11 cellular contexts compared by ENCODE assay signal in genomic region chrX:39688219-39688575, GRCh38.
A peak's percentile ranks its signal among the peaks of the same experiment; 100 is the strongest.
DNase-seq lines count a peak whose midpoint lies in the region; ATAC-seq, FAIRE-seq and TF ChIP-seq lines count a peak whose summit lies in the region.
"Had no signal": no experiment of that assay in that cellular context is flagged by ENCODE, and none has a peak within 500 bp of the region (broad histone marks: within the 10 kb centered on the region; RNA-seq: fewer than 3 reads in every experiment).

No MANE protein-coding gene starts in this region.

- ATAC-seq in pancreas, result no peak

- POLR2A ChIA-PET in BJ (lab: Charles Lee), result no interaction called here

- H3K9me3 ChIP-seq in pancreas, result no peaks in the 10 kb centered on the region
- H3K9me3 ChIP-seq: neutrophil had no signal

- DNase-seq in BJ (ENCODE audit: low read depth), result no peak
- DNase-seq in LNCaP clone FGC (ENCODE audit: low read depth), result no peak
- DNase-seq in epithelial cell of esophagus (ENCODE audit: low read depth), result no peak
- no peak for DNase-seq in progenitor cell of endocrine pancreas (ENCODE audit: low spot score, unreplicated experiment)
- no peak for DNase-seq in NCI-H2081 (lab: John Stamatoyannopoulos, UW)
- DNase-seq in hypothalamus (lab: John Stamatoyannopoulos, UW), result no peak
- no peak for DNase-seq in pancreas
- DNase-seq in NCI-H2171 (lab: John Stamatoyannopoulos, UW), result no peak
- DNase-seq: GDM1 had no signal

- no peak overlapping the region for H3K27ac ChIP-seq in pancreas
- H3K27ac ChIP-seq: neutrophil had no signal

- H3K4me3 ChIP-seq in BJ (ENCODE audit: low read depth, low read length) (peak overlapping the region; percentile 41), LNCaP clone FGC (ENCODE audit: low read depth, low read length) (peak overlapping the region; percentile 45), epithelial cell of esophagus (ENCODE audit: low read length) (peak overlapping the region; percentile 13), pancreas (peak overlapping the region in 2 of 4 donors; percentile 35 to 42)

- intact Hi-C loops in pancreas (cut with DNase I), result no loop called here

- no peak overlapping the region for H3K27ac Mint-ChIP-seq in progenitor cell of endocrine pancreas
- H3K27ac Mint-ChIP-seq: activated T-helper 17 cell treated with anti-CD3 and anti-CD28 coated beads, Interleukin-2, amount 50 U/mL, for 72 hours had no signal

- TF ChIP-seq CTCF in BJ (IDR thresholded peaks at IDR 0.05; ENCODE audit: insufficient read depth, low read depth, low read length) (no peak), LNCaP clone FGC (IDR thresholded peaks at IDR 0.05; ENCODE audit: control insufficient read depth, extremely low read depth, insufficient read depth) (no peak), epithelial cell of esophagus (IDR thresholded peaks at IDR 0.05; ENCODE audit: insufficient read depth, low read depth, low read length, missing control alignments) (no peak), progenitor cell of endocrine pancreas (IDR thresholded peaks at IDR 0.05; ENCODE audit: unreplicated experiment) (no peak), pancreas (IDR thresholded peaks at IDR 0.05) (no peak)

- peaks cover 22% of the 10 kb centered on the region for H3K27me3 Mint-ChIP-seq in progenitor cell of endocrine pancreas

- H3K4me1 ChIP-seq in pancreas, result no peaks in the 10 kb centered on the region

- no peaks in the 10 kb centered on the region for H3K27me3 ChIP-seq in BJ (ENCODE audit: control insufficient read depth, insufficient read depth, low read length)
- peaks cover 0 to 11% (median 3%) of the 10 kb centered on the region in 4 donors for H3K27me3 ChIP-seq in pancreas

- no peaks in the 10 kb centered on the region for H3K36me3 ChIP-seq in BJ (ENCODE audit: control insufficient read depth, insufficient read depth, low read length)
- H3K36me3 ChIP-seq in pancreas, result no peaks in the 10 kb centered on the region
- H3K36me3 ChIP-seq: neutrophil had no signal

- no peak for FAIRE-seq in pancreas (lab: Jason Lieb, UNC)

- H3K4me3 Mint-ChIP-seq in progenitor cell of endocrine pancreas (ENCODE audit: low read depth), result peak overlapping the region; percentile 19
- H3K4me3 Mint-ChIP-seq: activated T-helper 17 cell treated with anti-CD3 and anti-CD28 coated beads, Interleukin-2, amount 50 U/mL, for 72 hours had no signal

- WGBS in pancreas, 2 donors, result 64 to 80% methylated on average over 9 of the region's 9 CpGs

- CTCF ChIA-PET in BJ (lab: Yijun Ruan, JAX), result no interaction called here

- H3K4me1 Mint-ChIP-seq in progenitor cell of endocrine pancreas (ENCODE audit: low read depth), result peaks cover 2% of the 10 kb centered on the region
- H3K4me1 Mint-ChIP-seq: activated T-helper 17 cell treated with anti-CD3 and anti-CD28 coated beads, Interleukin-2, amount 50 U/mL, for 72 hours had no signal

- H3K9me3 Mint-ChIP-seq in progenitor cell of endocrine pancreas (ENCODE audit: low read depth), result no peaks in the 10 kb centered on the region
- H3K9me3 Mint-ChIP-seq: activated T-helper 17 cell treated with anti-CD3 and anti-CD28 coated beads, Interleukin-2, amount 50 U/mL, for 72 hours had no signal

- H3K36me3 Mint-ChIP-seq in progenitor cell of endocrine pancreas (ENCODE audit: insufficient read depth), result no peaks in the 10 kb centered on the region
